In genomic region chr15:61049934-61050333, GRCh38 we compare ENCODE assay signal across 1 cellular context.
TF ChIP-seq lines count a peak whose summit lies in the region.

No MANE protein-coding gene starts in this region.

TF ChIP-seq in IMR-90, 13 proteins besides CTCF, POLR2A, EP300 and RAD21 (continued from another document):
- TF ChIP-seq RCOR1 (IDR thresholded peaks at IDR 0.05; ENCODE audit: insufficient replicate concordance, low read length) = peak; percentile 76
- no peak for TF ChIP-seq CEBPB (IDR thresholded peaks at IDR 0.05; ENCODE audit: low read depth, low read length)
